In genomic region chr17:44137891-44138709, GRCh38 we compare ENCODE assay signal across 8 cellular contexts. TPM values are rescaled to one million over a fixed set of nuclear protein-coding genes. Genes with fewer than 3 reads are reported as not detected.
DNase-seq lines count a peak whose midpoint lies in the region; ATAC-seq and TF ChIP-seq lines count a peak whose summit lies in the region.

No MANE protein-coding gene starts in this region.

- H2AFZ ChIP-seq in SK-N-SH (ENCODE audit: low read depth): peak overlapping the region; percentile 85

- H4K20me1 ChIP-seq in SK-N-SH (ENCODE audit: insufficient read depth): no peaks in the 10 kb centered on the region

- no peaks in the 10 kb centered on the region for H3K9me2 ChIP-seq in SK-N-SH

- H3K9me3 ChIP-seq in SK-N-SH: no peaks in the 10 kb centered on the region
- no peaks in the 10 kb centered on the region for H3K9me3 ChIP-seq in adipocyte (ENCODE audit: control insufficient read depth, low read length)

- peak overlapping the region; percentile 89 for H3K4me2 ChIP-seq in SK-N-SH

- in situ Hi-C loops in KBM-7 (cut with MboI; ENCODE audit: low pct_unique_long_range_greater_than_20kb, low sequenced_read_pairs): loop anchor here (10.0 kb wide), 1 partner anchor 63 kb away; the partner anchor contains the start of gene G6PC3

- CTCF ChIA-PET in SK-N-SH (lab: Yijun Ruan, JAX): interaction anchor here (0.6 to 2.3 kb wide), 2 partner anchors 12 to 30 kb away, joined by 3 to 5 read pairs; no protein-coding TSS in a partner anchor

- H3K4me3 ChIP-seq in SK-N-SH (ENCODE audit: low read depth in 2 of 2, low read length in 1 of 2) (peak overlapping the region; percentile 22 to 48; a peak in 2 of 4 replicates), adipocyte (ENCODE audit: low read length) (peak overlapping the region; percentile 63), retinal pigment epithelial cell (ENCODE audit: low read length) (peak overlapping the region; percentile 30)

- TF ChIP-seq CTCF in SK-N-SH (IDR thresholded peaks at IDR 0.05) (no peak), retinal pigment epithelial cell (conservative IDR thresholded peaks at IDR 0.05; ENCODE audit: low read depth, low read length) (no peak)

- H3K36me3 ChIP-seq in SK-N-SH (replicated peaks in 1 of 2; ENCODE audit: control insufficient read depth in 1 of 2, insufficient read depth in 2 of 2, low read length in 1 of 2) (no peaks in the 10 kb centered on the region), adipocyte (ENCODE audit: control insufficient read depth, insufficient read depth, low read length, severe bottlenecking) (no peaks in the 10 kb centered on the region)

- H3K79me2 ChIP-seq in SK-N-SH (ENCODE audit: insufficient read depth): peaks cover 13% of the 10 kb centered on the region

- H3F3A ChIP-seq in SK-N-SH (replicated peaks; ENCODE audit: insufficient read depth): peaks cover 16% of the 10 kb centered on the region

- peak in 1 of 2 experiments; percentile 44; a peak in 1 of 4 replicates for TF ChIP-seq EP300 in SK-N-SH (IDR thresholded peaks at IDR 0.05; ENCODE audit: borderline replicate concordance in 1 of 2, low read depth in 1 of 2, low read length in 1 of 2)

- H3K27ac ChIP-seq in SK-N-SH (ENCODE audit: low read depth in 2 of 2, low read length in 1 of 2): peak overlapping the region in 1 of 2 experiments; percentile 91; a peak in 2 of 4 replicates

- intact Hi-C loops in left cardiac atrium (cut with DNase I): no loop called here

- H3K9ac ChIP-seq in SK-N-SH (peak overlapping the region; percentile 65; the same call in 1 of the 2 replicates), adipocyte (ENCODE audit: low read length) (peak overlapping the region; percentile 24)

- H3K27me3 ChIP-seq in SK-N-SH (ENCODE audit: insufficient read depth) (no peaks in the 10 kb centered on the region), adipocyte (replicated peaks; ENCODE audit: control insufficient read depth, insufficient read depth, low read length) (no peaks in the 10 kb centered on the region)

- peak; percentile 68 to 96 for ATAC-seq in left cardiac atrium
- ATAC-seq in HG02610 (IDR thresholded peaks at IDR 0.05; ENCODE audit: unreplicated experiment): no peak
- ATAC-seq in HG02981 (IDR thresholded peaks at IDR 0.05; ENCODE audit: unreplicated experiment): no peak

- H3K4me1 ChIP-seq in SK-N-SH (ENCODE audit: control insufficient read depth in 1 of 2, insufficient read depth in 2 of 2, low read depth in 1 of 2, low read length in 1 of 2) (peaks cover 2 to 13% of the 10 kb centered on the region in 2 experiments; a peak in 3 of 4 replicates), adipocyte (ENCODE audit: control insufficient read depth, insufficient read depth, low read length) (peaks cover 17% of the 10 kb centered on the region)

- no peak for TF ChIP-seq RAD21 in SK-N-SH (IDR thresholded peaks at IDR 0.05; ENCODE audit: low read length)

- WGBS in SK-N-SH (ENCODE audit: low lambda C conversion rate): 7% methylated on average over 18 of the region's 20 CpGs

- peak; percentile 94 for DNase-seq in CD1c-positive myeloid dendritic cell (ENCODE audit: extremely low spot score)
- DNase-seq in KBM-7: peak; percentile 60
- DNase-seq in SK-N-SH: peak; percentile 43
- peak; percentile 98 for DNase-seq in adipocyte (ENCODE audit: low read depth)
- peak; percentile 90 for DNase-seq in left cardiac atrium
- peak; percentile 80 for DNase-seq in retinal pigment epithelial cell (ENCODE audit: low read depth)

- POLR2A ChIA-PET in SK-N-SH (lab: Yijun Ruan, JAX): no interaction called here

TF ChIP-seq in SK-N-SH, 30 proteins besides CTCF, POLR2A, EP300 and RAD21 (continues in another document):
- TF ChIP-seq NRF1 (IDR thresholded peaks at IDR 0.05; ENCODE audit: low read depth, low read length): peak; percentile 48; the same call in 1 of the 2 replicates
- no peak for TF ChIP-seq GATA2 (CRISPR knock-in tag; IDR thresholded peaks at IDR 0.05)
- TF ChIP-seq SIN3A (IDR thresholded peaks at IDR 0.05; ENCODE audit: borderline replicate concordance, low read depth, low read length): peak; percentile 62; the same call in 1 of the 2 replicates
- no peak for TF ChIP-seq RXRA (IDR thresholded peaks at IDR 0.05; ENCODE audit: borderline replicate concordance, low read depth)
- TF ChIP-seq RCOR1 (IDR thresholded peaks at IDR 0.05; ENCODE audit: low read length): no peak
- TF ChIP-seq MEF2A (IDR thresholded peaks at IDR 0.05; ENCODE audit: borderline replicate concordance, low read depth): 0 out of 2 replicates have a peak, but pooled peaks have one; percentile 67
- TF ChIP-seq MXI1 (IDR thresholded peaks at IDR 0.05; ENCODE audit: low read depth, low read length): no peak
- no peak for TF ChIP-seq YY1 (IDR thresholded peaks at IDR 0.05; ENCODE audit: low read depth)
- TF ChIP-seq IRF3 (IDR thresholded peaks at IDR 0.05; ENCODE audit: low read depth, low read length): no peak
- no peak for TF ChIP-seq CHD2 (IDR thresholded peaks at IDR 0.05; ENCODE audit: low read length, partially characterized antibody)
- no peak for TF ChIP-seq TAF1 (IDR thresholded peaks at IDR 0.05; ENCODE audit: borderline replicate concordance, low read depth, low read length)
- TF ChIP-seq SMC3 (IDR thresholded peaks at IDR 0.05; ENCODE audit: low read depth, low read length): no peak
- no peak for TF ChIP-seq RFX5 (IDR thresholded peaks at IDR 0.05; ENCODE audit: low read length)
- no peak for TF ChIP-seq REST (IDR thresholded peaks at IDR 0.05; ENCODE audit: low read depth, low read length)
- TF ChIP-seq EZH2phosphoT487 (IDR thresholded peaks at IDR 0.05; ENCODE audit: borderline replicate concordance, low read depth): no peak
- TF ChIP-seq TEAD4 (IDR thresholded peaks at IDR 0.05; ENCODE audit: borderline replicate concordance, insufficient read depth): no peak
- TF ChIP-seq FOXM1 (IDR thresholded peaks at IDR 0.05; ENCODE audit: low read depth): no peak
- peak; percentile 82 for TF ChIP-seq PBX3 (IDR thresholded peaks at IDR 0.05)
- 0 out of 2 replicates have a peak, but pooled peaks have one; percentile 16 for TF ChIP-seq POLR2AphosphoS5 (IDR thresholded peaks at IDR 0.05; ENCODE audit: low read depth, low read length)

RNA-seq across cellular contexts. Expression of gene HROB, which starts 3.6 kb away (rescaled TPM):
- polyA plus RNA-seq in SK-N-SH (2012; rRNA removed): 3.2 and 4.0 TPM in 2 replicates
- 1.3 and 2.0 TPM in 2 replicates for polyA plus RNA-seq in SK-N-SH (2012; cell fraction: cytosol; rRNA removed)
- polyA plus RNA-seq in SK-N-SH (2012; cell fraction: nucleus; rRNA removed): 10.1 TPM in 2 replicates
- 1 to 10 TPM; 1.1 to 1.3 TPM for total RNA-seq in left cardiac atrium

RNA-seq across cellular contexts. Expression of gene HDAC5, which starts 14.7 kb away (rescaled TPM):
- 19.0 and 21.0 TPM in 2 replicates for polyA plus RNA-seq in SK-N-SH (2012; rRNA removed)
- polyA plus RNA-seq in SK-N-SH (2012; cell fraction: cytosol; rRNA removed): 6.4 and 12.2 TPM in 2 replicates
- polyA plus RNA-seq in SK-N-SH (2012; cell fraction: nucleus; rRNA removed): 32.3 and 34.8 TPM in 2 replicates
- total RNA-seq in left cardiac atrium: 10 to 100 TPM; 39.2 to 57.9 TPM

RNA-seq across cellular contexts. Expression of gene ASB16, which starts 32.4 kb away (rescaled TPM):
- not detected in 2 replicates for polyA plus RNA-seq in SK-N-SH (2012; rRNA removed)
- 0.01 and 0.03 TPM in 2 replicates for polyA plus RNA-seq in SK-N-SH (2012; cell fraction: cytosol; rRNA removed)
- polyA plus RNA-seq in SK-N-SH (2012; cell fraction: nucleus; rRNA removed): 0.14 TPM in 2 replicates
- 1 to 10 TPM; 4.9 to 8.7 TPM for total RNA-seq in left cardiac atrium

RNA-seq across cellular contexts. Expression of gene TMUB2, which starts 48.7 kb away (rescaled TPM):
- 49.5 and 62.2 TPM in 2 replicates for polyA plus RNA-seq in SK-N-SH (2012; rRNA removed)
- 22.1 and 29.1 TPM in 2 replicates for polyA plus RNA-seq in SK-N-SH (2012; cell fraction: cytosol; rRNA removed)
- polyA plus RNA-seq in SK-N-SH (2012; cell fraction: nucleus; rRNA removed): 195 and 198 TPM in 2 replicates
- total RNA-seq in left cardiac atrium: 10 to 100 TPM; 22.5 to 23.1 TPM

Comparison
In these comparisons a context has a peak if more than half of its experiments do, and no peak if none do; other contexts are left out.
1. DNase-seq: peak in every context shown above with its lines; median percentile 98 in adipocyte; 94 in CD1c-positive myeloid dendritic cell; 90 in left cardiac atrium; 80 in retinal pigment epithelial cell; 60 in KBM-7; 43 in SK-N-SH.
2. ATAC-seq: peak in left cardiac atrium (2 of 2); none in HG02610 (single experiment) and HG02981 (single experiment).
3. Peak in every context shown above with its lines, with median percentiles within 50 percentile points of each other: H3K4me3 ChIP-seq.